Comparison of ENCODE assay signal across 15 cellular contexts in the genomic region with DNA sequence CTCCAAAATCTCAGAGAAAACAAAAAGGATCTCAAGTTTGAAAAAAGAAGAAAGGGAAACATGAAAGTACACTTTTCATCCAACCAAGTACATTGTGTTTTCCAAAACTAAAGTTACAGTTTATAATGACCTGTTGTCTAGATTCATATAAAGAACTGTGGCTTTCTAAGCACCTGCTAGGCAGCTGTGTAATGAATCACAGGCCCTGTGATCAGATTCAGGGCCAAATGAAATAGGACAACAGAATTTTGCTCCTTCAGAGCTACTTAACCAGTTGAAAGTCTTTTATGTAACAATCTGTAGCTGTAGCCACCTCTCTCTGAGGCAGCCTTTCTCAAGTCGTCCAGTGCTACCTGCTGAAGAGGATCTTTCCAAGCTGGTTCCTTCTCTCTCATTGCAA.
A peak's percentile ranks its signal among the peaks of the same experiment; 100 is the strongest.
DNase-seq lines count a peak whose midpoint lies in the region; ATAC-seq, FAIRE-seq and TF ChIP-seq lines count a peak whose summit lies in the region.
"Had no signal": no experiment of that assay in that cellular context is flagged by ENCODE, and none has a peak within 500 bp of the region (broad histone marks: within the 10 kb centered on the region; RNA-seq: fewer than 3 reads in every experiment).

No MANE protein-coding gene starts in this region.

- TF ChIP-seq POLR2A in breast epithelium (IDR thresholded peaks at IDR 0.05) (no peak), H1 (IDR thresholded peaks at IDR 0.05; ENCODE audit: control extremely low read depth in 1 of 2, low read depth in 2 of 2, low read length in 2 of 2) (no peak)

- no peaks in the 10 kb centered on the region for H3K79me1 ChIP-seq in H1 (ENCODE audit: low read depth, low read length)

- WGBS in mammary epithelial cell (ENCODE audit: low coverage, missing lambda C conversion rate), result 71% methylated on average over 1 of the region's 1 CpG
- WGBS in H1 (ENCODE audit: extremely low coverage in 1 of 2, insufficient coverage in 1 of 2, insufficient read length in 1 of 2, insufficient replicate concordance in 2 of 2, low coverage in 1 of 2, low lambda C conversion rate in 2 of 2, missing lambda C conversion rate in 1 of 2), 2 experiments, result 67% methylated on average over 1 of the region's 1 CpG; no CpG with 5 or more reads in 1 of the 2 experiments
- WGBS in psoas muscle, 3 donors, result 19 to 32% (median 19%) methylated on average over 1 of the region's 1 CpG

- no peak overlapping the region for H3K23ac ChIP-seq in H1 (ENCODE audit: insufficient read length)

- TF ChIP-seq EP300 in H1 (IDR thresholded peaks at IDR 0.05; ENCODE audit: borderline replicate concordance in 1 of 2, low read depth in 2 of 2, low read length in 2 of 2), result no peak

- no peak overlapping the region for H3K56ac ChIP-seq in H1 (replicated peaks; ENCODE audit: insufficient read length, low read depth, low read length)

- no peak overlapping the region for H2BK12ac ChIP-seq in H1 (ENCODE audit: low read depth, low read length)

- no peak overlapping the region for H4K5ac ChIP-seq in H1 (ENCODE audit: insufficient read length, low read depth, low read length)

- H3K36me3 ChIP-seq in mammary epithelial cell (ENCODE audit: insufficient read depth, low read length) (no peaks in the 10 kb centered on the region), breast epithelium (no peaks in the 10 kb centered on the region), H1 (ENCODE audit: control insufficient read depth in 2 of 4, insufficient read depth in 4 of 4, low read length in 3 of 4) (no peaks in the 10 kb centered on the region), brain microvascular endothelial cell (replicated peaks) (no peaks in the 10 kb centered on the region), psoas muscle (ENCODE audit: insufficient read depth in 1 of 2, low read depth in 1 of 2) (no peaks in the 10 kb centered on the region)
- H3K36me3 ChIP-seq: BLaER1 treated with 17β-estradiol and CSF1 and Interleukin-3, amounts not matched to agents 10 nM and 100 nM had no signal

- peak; percentile 14 for DNase-seq in mammary epithelial cell
- no peak for DNase-seq in breast epithelium (ENCODE audit: low spot score in 2 of 2)
- DNase-seq in H1 (ENCODE audit: low read depth in 1 of 2, low spot score in 2 of 2), result no peak
- peak; percentile 79 for DNase-seq in myocyte (ENCODE audit: low read depth)
- no peak for DNase-seq in brain microvascular endothelial cell
- DNase-seq in NCI-H2107 treated with DMSO at 0.1 percent for 48 hours (lab: John Stamatoyannopoulos, UW; ENCODE audit: unreplicated experiment), result no peak
- DNase-seq in psoas muscle, result no peak
- DNase-seq: ACHN; CD4-positive, CD25-positive, alpha-beta regulatory T cell; DMS79; H9 had no signal

- H3K4me3 ChIP-seq in mammary epithelial cell (replicated peaks in 1 of 3; ENCODE audit: insufficient read depth in 1 of 3, low read depth in 2 of 3, low read length in 3 of 3) (no peak overlapping the region), breast epithelium (no peak overlapping the region), H1 (ENCODE audit: extremely low read depth in 1 of 4, insufficient read depth in 2 of 4, low read depth in 3 of 4, low read length in 4 of 4) (no peak overlapping the region), brain microvascular endothelial cell (ENCODE audit: low read depth, low read length) (no peak overlapping the region), psoas muscle (no peak overlapping the region)
- H3K4me3 ChIP-seq: BLaER1 treated with 17β-estradiol and CSF1 and Interleukin-3, amounts not matched to agents 10 nM and 100 nM; GM12878; GM23338 had no signal

- H3K27me3 ChIP-seq in mammary epithelial cell (ENCODE audit: insufficient read depth, low read length) (no peaks in the 10 kb centered on the region), breast epithelium (no peaks in the 10 kb centered on the region), H1 (replicated peaks in 1 of 4; ENCODE audit: control insufficient read depth in 3 of 4, extremely low read depth in 1 of 4, insufficient read depth in 3 of 4, low read length in 3 of 4) (no peaks in the 10 kb centered on the region), brain microvascular endothelial cell (replicated peaks) (no peaks in the 10 kb centered on the region), psoas muscle (ENCODE audit: insufficient read depth in 3 of 3, low read length in 2 of 3) (no peaks in the 10 kb centered on the region)
- H3K27me3 ChIP-seq: BLaER1 treated with 17β-estradiol and CSF1 and Interleukin-3, amounts not matched to agents 10 nM and 100 nM had no signal

- H3K4me1 ChIP-seq in mammary epithelial cell (ENCODE audit: insufficient read depth, low read length) (peaks cover 10% of the 10 kb centered on the region), breast epithelium (no peaks in the 10 kb centered on the region), H1 (replicated peaks in 1 of 4; ENCODE audit: control insufficient read depth in 3 of 4, insufficient read depth in 4 of 4, low read length in 3 of 4) (no peaks in the 10 kb centered on the region), psoas muscle (no peaks in the 10 kb centered on the region)
- H3K4me1 ChIP-seq: BLaER1 treated with 17β-estradiol and CSF1 and Interleukin-3, amounts not matched to agents 10 nM and 100 nM had no signal

- no peak overlapping the region for H2BK5ac ChIP-seq in H1 (ENCODE audit: low read depth, low read length)

- POLR2A ChIA-PET in H1 (lab: Charles Lee; ENCODE audit: partially characterized antibody), result no interaction called here

- H2BK20ac ChIP-seq in H1 (ENCODE audit: low read length), result no peak overlapping the region

- H2BK15ac ChIP-seq in H1 (ENCODE audit: low read length), result no peak overlapping the region

- H3K27ac ChIP-seq in mammary epithelial cell (ENCODE audit: insufficient read depth, low read depth, low read length) (no peak overlapping the region), breast epithelium (no peak overlapping the region), H1 (ENCODE audit: low read depth, low read length) (no peak overlapping the region), brain microvascular endothelial cell (no peak overlapping the region), psoas muscle (no peak overlapping the region)
- H3K27ac ChIP-seq: BLaER1 treated with 17β-estradiol and CSF1 and Interleukin-3, amounts not matched to agents 10 nM and 100 nM had no signal

- ATAC-seq in GM19035 (IDR thresholded peaks at IDR 0.05; ENCODE audit: unreplicated experiment) (no peak), psoas muscle (no peak)
- ATAC-seq: GM12878, GM23338 had no signal

- CTCF ChIA-PET in mammary epithelial cell (lab: Charles Lee; ENCODE audit: low non-redundant PET), result no interaction called here
- CTCF ChIA-PET in H1 (lab: Charles Lee; ENCODE audit: partially characterized antibody), result interaction anchor here (1.2 kb wide), 1 partner anchor 108 kb away, joined by 3 read pairs; no protein-coding TSS in a partner anchor

- in situ Hi-C loops in mammary epithelial cell (cut with MboI; ENCODE audit: low sequenced_read_pairs in 2 of 2) (no loop called here), brain microvascular endothelial cell (cut with HindIII; ENCODE audit: low pct_ligation_motif_present, low sequenced_read_pairs) (no loop called here)

- H3K14ac ChIP-seq in H1 (ENCODE audit: insufficient read length), result no peak overlapping the region

- no peak overlapping the region for H3K4me2 ChIP-seq in mammary epithelial cell (ENCODE audit: insufficient read depth, low read depth, low read length)
- H3K4me2 ChIP-seq in H1 (ENCODE audit: insufficient read depth in 1 of 2, low read depth in 2 of 2, low read length in 2 of 2), result no peak overlapping the region
- H3K4me2 ChIP-seq: BLaER1 treated with 17β-estradiol and CSF1 and Interleukin-3, amounts not matched to agents 10 nM and 100 nM; GM23338 had no signal

- no peak overlapping the region for H3K4ac ChIP-seq in H1 (replicated peaks; ENCODE audit: insufficient read length, low read depth, low read length)

- TF ChIP-seq CTCF in mammary epithelial cell (conservative IDR thresholded peaks at IDR 0.05 in 1 of 2, IDR thresholded peaks at IDR 0.05 in 1 of 2; ENCODE audit: extremely low read depth in 1 of 2, insufficient read depth in 1 of 2, low read depth in 1 of 2, low read length in 2 of 2) (no peak), breast epithelium (IDR thresholded peaks at IDR 0.05) (no peak), H1 (IDR thresholded peaks at IDR 0.05; ENCODE audit: control extremely low read depth in 1 of 3, insufficient read depth in 1 of 3, low read depth in 1 of 3, low read length in 3 of 3) (no peak), brain microvascular endothelial cell (IDR thresholded peaks at IDR 0.05; ENCODE audit: low read depth, low read length, missing control alignments) (no peak), psoas muscle (IDR thresholded peaks at IDR 0.05) (no peak)

- H3K79me2 ChIP-seq in mammary epithelial cell (ENCODE audit: insufficient read depth, low read length), result no peaks in the 10 kb centered on the region
- H3K79me2 ChIP-seq in H1 (ENCODE audit: control insufficient read depth in 1 of 2, insufficient read depth in 2 of 2, low read length in 2 of 2), result no peaks in the 10 kb centered on the region

- H4K20me1 ChIP-seq in mammary epithelial cell (ENCODE audit: insufficient read depth, low read length), result no peaks in the 10 kb centered on the region
- H4K20me1 ChIP-seq in H1 (replicated peaks in 1 of 2; ENCODE audit: control insufficient read depth in 1 of 2, insufficient read depth in 2 of 2, low read length in 2 of 2), result no peaks in the 10 kb centered on the region
- H4K20me1 ChIP-seq: BLaER1 treated with 17β-estradiol and CSF1 and Interleukin-3, amounts not matched to agents 10 nM and 100 nM had no signal

- no peak overlapping the region for H3K9ac ChIP-seq in mammary epithelial cell (ENCODE audit: insufficient read depth, low read length)
- no peak overlapping the region for H3K9ac ChIP-seq in H1 (replicated peaks in 1 of 4; ENCODE audit: extremely low read depth in 1 of 4, low read depth in 3 of 4, low read length in 3 of 4)
- H3K9ac ChIP-seq: BLaER1 treated with 17β-estradiol and CSF1 and Interleukin-3, amounts not matched to agents 10 nM and 100 nM had no signal

- H4K8ac ChIP-seq in H1 (ENCODE audit: extremely low read depth, insufficient read depth, low read length), result no peak overlapping the region

- H2BK120ac ChIP-seq in H1 (replicated peaks; ENCODE audit: low read depth, low read length), result no peak overlapping the region

- H2AFZ ChIP-seq in mammary epithelial cell (ENCODE audit: low read depth, low read length) (no peak overlapping the region), H1 (ENCODE audit: low read length) (0 out of 2 replicates have a peak overlapping the region, but pooled peaks have one; percentile 5)
- H2AFZ ChIP-seq: GM23338 had no signal

- H3K18ac ChIP-seq in H1 (ENCODE audit: extremely low read depth, low read length), result no peak overlapping the region

- H3K9me3 ChIP-seq in mammary epithelial cell (replicated peaks; ENCODE audit: insufficient read depth, low read length) (no peaks in the 10 kb centered on the region), breast epithelium (no peaks in the 10 kb centered on the region), H1 (ENCODE audit: insufficient read depth in 2 of 2, low read depth in 1 of 2, low read length in 1 of 2) (no peaks in the 10 kb centered on the region), psoas muscle (no peaks in the 10 kb centered on the region)
- H3K9me3 ChIP-seq: BLaER1 treated with 17β-estradiol and CSF1 and Interleukin-3, amounts not matched to agents 10 nM and 100 nM had no signal

- H4K91ac ChIP-seq in H1 (replicated peaks; ENCODE audit: insufficient read length, low read length), result no peak overlapping the region

- no peak for FAIRE-seq in H1 (lab: Jason Lieb, UNC)
- FAIRE-seq: GM12878 had no signal

- TF ChIP-seq RAD21 in H1 (IDR thresholded peaks at IDR 0.05 in 1 of 2, conservative IDR thresholded peaks at IDR 0.05 in 1 of 2; ENCODE audit: low read depth in 2 of 2, low read length in 2 of 2), result no peak

- no TSS peak for BruUV-seq in mammary epithelial cell (replicated peaks; lab: Mats Ljungman, UMichigan)

- H3K23me2 ChIP-seq in H1 (ENCODE audit: low read depth, low read length), result no peaks in the 10 kb centered on the region

- dilution Hi-C loops in mammary epithelial cell (cut with HindIII; ENCODE audit: low sequenced_read_pairs), result no loop called here

- intact Hi-C loops in mammary epithelial cell (cut with micrococcal nuclease) (no loop called here), breast epithelium (cut with DNase I; ENCODE audit: low total_unique reads) (no loop called here), psoas muscle (cut with DNase I) (no loop called here)

- no peak overlapping the region for H2AK5ac ChIP-seq in H1 (ENCODE audit: low read depth, low read length)

Comparison
In these comparisons a context has a peak if more than half of its experiments do, and no peak if none do; other contexts are left out.
1. DNase-seq: peak in mammary epithelial cell (single experiment) and myocyte (single experiment); none in breast epithelium (0 of 2), H1 (0 of 2), brain microvascular endothelial cell (single experiment), NCI-H2107 treated with DMSO at 0.1 percent for 48 hours (single experiment) and psoas muscle (0 of 2).